In genomic region chr9:87194471-87194870, GRCh38 we compare ENCODE assay signal across 11 cellular contexts.
DNase-seq lines count a peak whose midpoint lies in the region; TF ChIP-seq lines count a peak whose summit lies in the region.
"Had no signal": no experiment of that assay in that cellular context is flagged by ENCODE, and none has a peak within 500 bp of the region (broad histone marks: within the 10 kb centered on the region; RNA-seq: fewer than 3 reads in every experiment).

No MANE protein-coding gene starts in this region.

- no peak overlapping the region for H3K18ac ChIP-seq in mesenchymal stem cell (ENCODE audit: low read depth in 1 of 2, low read length in 2 of 2)

- H3K36me3 ChIP-seq in brain microvascular endothelial cell (replicated peaks): no peaks in the 10 kb centered on the region
- no peaks in the 10 kb centered on the region for H3K36me3 ChIP-seq in mesenchymal stem cell (ENCODE audit: control insufficient read depth in 1 of 2, insufficient read depth in 2 of 2, low read depth in 1 of 2, low read length in 2 of 2)
- H3K36me3 ChIP-seq: esophagus muscularis mucosa had no signal

- H3K4me2 ChIP-seq in mesenchymal stem cell (ENCODE audit: low read length, poor library complexity, severe bottlenecking): peak overlapping the region; percentile 0

- H3K27me3 ChIP-seq in brain microvascular endothelial cell (replicated peaks) (no peaks in the 10 kb centered on the region), mesenchymal stem cell (ENCODE audit: control insufficient read depth in 1 of 2, insufficient read depth in 1 of 2, low read length in 2 of 2) (no peaks in the 10 kb centered on the region)
- H3K27me3 ChIP-seq: esophagus muscularis mucosa had no signal

- H3K9me3 ChIP-seq in mesenchymal stem cell (ENCODE audit: control insufficient read depth, low read length): no peaks in the 10 kb centered on the region
- H3K9me3 ChIP-seq: esophagus muscularis mucosa had no signal

- 21% methylated on average over 4 of the region's 4 CpGs for WGBS in mesenchymal stem cell

- H3K4me1 ChIP-seq in mesenchymal stem cell (ENCODE audit: control insufficient read depth, insufficient read depth, low read depth, low read length): no peaks in the 10 kb centered on the region

- no peak overlapping the region for H2BK5ac ChIP-seq in mesenchymal stem cell (ENCODE audit: low read depth, low read length, poor library complexity, severe bottlenecking)

- H2BK12ac ChIP-seq in mesenchymal stem cell (ENCODE audit: low read length in 2 of 2): no peak overlapping the region

- no peak overlapping the region for H3K4ac ChIP-seq in mesenchymal stem cell (ENCODE audit: low read depth in 1 of 2, low read length in 2 of 2)

- no peak overlapping the region for H2AK5ac ChIP-seq in mesenchymal stem cell (ENCODE audit: low read length, severe bottlenecking)

- H3K23ac ChIP-seq in mesenchymal stem cell (ENCODE audit: low read length in 2 of 2): no peak overlapping the region

- DNase-seq in HPDE6-E6E7 (ENCODE audit: extremely low spot score) (peak; percentile 4), brain microvascular endothelial cell (peak; percentile 67), mesenchymal stem cell (peak; percentile 93), type B pancreatic cell (ENCODE audit: extremely low spot score, unreplicated experiment) (no peak), hepatic stellate cell (ENCODE audit: low spot score) (no peak), AML-193 (lab: John Stamatoyannopoulos, UW) (no peak), globus pallidus (ENCODE audit: low spot score) (no peak)
- DNase-seq: anterior cingulate cortex, DMS79, NCI-H1930 had no signal

- peak overlapping the region; percentile 4 for H3K27ac Mint-ChIP-seq in type B pancreatic cell

- H3K4me3 ChIP-seq in brain microvascular endothelial cell (ENCODE audit: low read depth, low read length): no peak overlapping the region
- H3K4me3 ChIP-seq in mesenchymal stem cell (ENCODE audit: insufficient read depth in 1 of 2, low read depth in 1 of 2, low read length in 2 of 2): peak overlapping the region in 1 of 2 experiments; percentile 5
- H3K4me3 ChIP-seq: esophagus muscularis mucosa had no signal

- H2AFZ ChIP-seq in mesenchymal stem cell (ENCODE audit: low read depth, low read length): no peak overlapping the region

- H4K8ac ChIP-seq in mesenchymal stem cell (ENCODE audit: low read length): no peak overlapping the region

- in situ Hi-C loops in brain microvascular endothelial cell (cut with HindIII; ENCODE audit: low pct_ligation_motif_present, low sequenced_read_pairs): no loop called here

- H2BK120ac ChIP-seq in mesenchymal stem cell (ENCODE audit: low read depth, low read length): no peak overlapping the region

- no peak overlapping the region for H3K4me3 Mint-ChIP-seq in type B pancreatic cell

- no peak overlapping the region for H2BK15ac ChIP-seq in mesenchymal stem cell (ENCODE audit: low read depth, poor library complexity, severe bottlenecking)

- no peak overlapping the region for H3K14ac ChIP-seq in mesenchymal stem cell (ENCODE audit: low read length in 2 of 2)

- H3K9ac ChIP-seq in mesenchymal stem cell (ENCODE audit: low read length): peak overlapping the region; percentile 85

- H3K27ac ChIP-seq in brain microvascular endothelial cell (peak overlapping the region; percentile 80), mesenchymal stem cell (ENCODE audit: low read length, poor library complexity, severe bottlenecking) (peak overlapping the region; percentile 76)
- H3K27ac ChIP-seq: esophagus muscularis mucosa had no signal

- no peak for TF ChIP-seq CTCF in brain microvascular endothelial cell (IDR thresholded peaks at IDR 0.05; ENCODE audit: low read depth, low read length, missing control alignments)
- TF ChIP-seq CTCF in type B pancreatic cell (conservative IDR thresholded peaks at IDR 0.05): no peak

- no peaks in the 10 kb centered on the region for H3K79me1 ChIP-seq in mesenchymal stem cell (replicated peaks; ENCODE audit: low read length, poor library complexity, severe bottlenecking)

- H4K91ac ChIP-seq in mesenchymal stem cell (ENCODE audit: low read length): no peak overlapping the region

- H3K4me1 Mint-ChIP-seq in type B pancreatic cell (ENCODE audit: unreplicated experiment): peaks cover 6% of the 10 kb centered on the region

- peaks cover 33% of the 10 kb centered on the region for H3K27me3 Mint-ChIP-seq in type B pancreatic cell

- H3K36me3 Mint-ChIP-seq in type B pancreatic cell: no peaks in the 10 kb centered on the region

- H3K9me3 Mint-ChIP-seq in type B pancreatic cell: no peaks in the 10 kb centered on the region

Comparison
In these comparisons a context has a peak if more than half of its experiments do, and no peak if none do; other contexts are left out.
1. DNase-seq: peak in HPDE6-E6E7 (single experiment), brain microvascular endothelial cell (single experiment) and mesenchymal stem cell (single experiment); none in type B pancreatic cell (single experiment), hepatic stellate cell (single experiment), AML-193 (0 of 2) and globus pallidus (single experiment).